29 cellular contexts compared by ENCODE assay signal in the genomic region with DNA sequence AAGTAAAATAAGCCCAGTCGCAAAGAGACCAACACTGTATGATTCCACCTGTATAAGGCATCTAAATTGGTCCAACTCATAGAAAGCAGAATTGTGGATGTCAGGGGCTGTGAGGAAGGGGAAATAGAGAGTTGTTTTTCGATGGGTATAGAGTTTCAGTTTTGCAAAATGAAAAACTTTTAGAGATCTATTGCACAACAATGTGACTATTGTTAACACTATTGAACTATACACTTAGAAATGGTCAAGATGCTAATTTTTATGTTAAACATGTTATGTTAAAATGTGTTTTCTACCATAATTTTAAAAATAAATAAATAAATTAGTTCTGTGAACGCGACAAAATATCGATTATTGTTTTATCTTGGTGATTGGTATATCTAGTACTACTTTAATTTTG.
"Had no signal": no experiment of that assay in that cellular context is flagged by ENCODE, and none has a peak within 500 bp of the region (broad histone marks: within the 10 kb centered on the region; RNA-seq: fewer than 3 reads in every experiment).

No MANE protein-coding gene starts in this region.

- H3K4me1 ChIP-seq: ascending aorta, breast epithelium had no signal

- DNase-seq: activated CD4-positive, alpha-beta memory T cell treated with anti-CD3 and anti-CD28 coated beads for 36 hours; activated CD4-positive, alpha-beta T cell treated with anti-CD3 and anti-CD28 coated beads for 36 hours; activated CD4-positive, alpha-beta T cell treated with anti-CD3 and anti-CD28 coated beads, Interleukin-2, amount 10 ng/mL, durations not matched to agents 24 days and 14 days; activated CD4-positive, CD25-positive, alpha-beta regulatory T cell; activated CD4-positive, CD25-positive, alpha-beta regulatory T cell treated with anti-CD3 and anti-CD28 coated beads, Interleukin-2, amount 50 U/mL, for 72 hours; activated CD8-positive, alpha-beta memory T cell treated with anti-CD3 and anti-CD28 coated beads, Interleukin-2, amount 50 U/mL, for 48 hours; activated CD8-positive, alpha-beta T cell treated with anti-CD3 and anti-CD28 coated beads, Interleukin-2, amount 10 ng/mL, durations not matched to agents 7 days and 5 days; activated gamma-delta T cell; activated naive CD4-positive, alpha-beta T cell; activated naive CD4-positive, alpha-beta T cell treated with anti-CD3 and anti-CD28 coated beads, Interleukin-2, amount 10 ng/mL, durations not matched to agents 7 days and 5 days; activated naive CD8-positive, alpha-beta T cell treated with anti-CD3 and anti-CD28 coated beads, Interleukin-2, amount 10 ng/mL, durations not matched to agents 7 days and 5 days; activated T-cell treated with anti-CD3 and anti-CD28 coated beads for 4 hours; activated T-cell treated with anti-CD3 and anti-CD28 coated beads, Interleukin-2, amount 50 U/mL, for 24 hours; activated T-cell treated with anti-CD3 and anti-CD28 coated beads, Interleukin-2, amount 50 U/mL, for 72 hours; central memory CD4-positive, alpha-beta T cell; cerebellar nuclear complex; dorsolateral prefrontal cortex; effector memory CD4-positive, alpha-beta T cell; endodermal cell; foreskin fibroblast; head of caudate nucleus; hippocampal formation; T1000 had no signal

- H3K36me3 ChIP-seq: ascending aorta, breast epithelium, cardiac muscle cell had no signal

- H3K27ac ChIP-seq: ascending aorta, breast epithelium, cardiac muscle cell, coronary artery, dorsolateral prefrontal cortex had no signal

- H3K4me3 ChIP-seq: ascending aorta, breast epithelium, cardiac muscle cell, coronary artery, dorsolateral prefrontal cortex had no signal

- H3K9me3 ChIP-seq: ascending aorta, breast epithelium had no signal

- H3K27me3 ChIP-seq: ascending aorta, breast epithelium, cardiac muscle cell had no signal

- ATAC-seq: activated CD4-positive, alpha-beta T cell treated with anti-CD3 and anti-CD28 coated beads for 36 hours; activated CD8-positive, alpha-beta T cell treated with anti-CD3 and anti-CD28 coated beads, Interleukin-2, amount 10 ng/mL, durations not matched to agents 7 days and 5 days; activated naive CD4-positive, alpha-beta T cell treated with anti-CD3 and anti-CD28 coated beads, Interleukin-2, amount 50 U/mL, for 72 hours; activated T-cell treated with anti-CD3 and anti-CD28 coated beads, Interleukin-2, amount 50 U/mL, for 72 hours; esophagus mucosa had no signal
